ENCODE assay signal across 20 cellular contexts in genomic region chr9:13899924-13900323, GRCh38.
DNase-seq lines count a peak whose midpoint lies in the region; ATAC-seq and TF ChIP-seq lines count a peak whose summit lies in the region.
"Had no signal": no experiment of that assay in that cellular context is flagged by ENCODE, and none has a peak within 500 bp of the region (broad histone marks: within the 10 kb centered on the region; RNA-seq: fewer than 3 reads in every experiment).

No MANE protein-coding gene starts in this region.

- H3K79me2 ChIP-seq in fibroblast of lung (ENCODE audit: control insufficient read depth, insufficient read depth, low read length): no peaks in the 10 kb centered on the region
- no peaks in the 10 kb centered on the region for H3K79me2 ChIP-seq in mesendoderm (ENCODE audit: control insufficient read depth, insufficient read depth, low read length)

- 69 to 70% methylated on average over 7 of the region's 7 CpGs for WGBS in body of pancreas, 2 donors
- WGBS in mesendoderm (ENCODE audit: extremely low coverage, insufficient coverage, low lambda C conversion rate): no CpG with 5 or more reads among the region's 7 CpGs
- 70% methylated on average over 7 of the region's 7 CpGs for WGBS in thymus

- no peak overlapping the region for H3K4ac ChIP-seq in mesendoderm (ENCODE audit: low read depth, low read length)

- no peak overlapping the region for H2BK120ac ChIP-seq in mesendoderm (ENCODE audit: low read depth, low read length)

- no peak overlapping the region for H4K5ac ChIP-seq in mesendoderm (ENCODE audit: low read length)

- H3K4me2 ChIP-seq in fibroblast of lung (ENCODE audit: extremely low read depth, insufficient read depth, low read length) (no peak overlapping the region), mesendoderm (ENCODE audit: low read length) (no peak overlapping the region)
- H3K4me2 ChIP-seq: KMS-11 had no signal

- TF ChIP-seq CTCF in body of pancreas (IDR thresholded peaks at IDR 0.05): no peak
- TF ChIP-seq CTCF in fibroblast of lung (conservative IDR thresholded peaks at IDR 0.05 in 1 of 2, IDR thresholded peaks at IDR 0.05 in 1 of 2; ENCODE audit: low read depth in 1 of 2, low read length in 2 of 2): no peak
- no peak for TF ChIP-seq CTCF in GM10266 (IDR thresholded peaks at IDR 0.05; ENCODE audit: control insufficient read depth, insufficient read depth, low read depth, missing control alignments)

- no peaks in the 10 kb centered on the region for H3K9me3 ChIP-seq in body of pancreas
- no peaks in the 10 kb centered on the region for H3K9me3 ChIP-seq in fibroblast of lung (ENCODE audit: control insufficient read depth, insufficient read depth, low read depth, low read length)
- H3K9me3 ChIP-seq in thymus (ENCODE audit: control insufficient read depth): no peaks in the 10 kb centered on the region

- no peaks in the 10 kb centered on the region for H4K20me1 ChIP-seq in fibroblast of lung (ENCODE audit: control insufficient read depth, extremely low read depth, insufficient read depth, low read length)

- no peak overlapping the region for H4K8ac ChIP-seq in mesendoderm (ENCODE audit: low read depth, low read length)

- DNase-seq in body of pancreas (no peak), fibroblast of lung (ENCODE audit: low read depth in 2 of 2) (no peak), mesendoderm (peak; percentile 11), GM10266 (ENCODE audit: extremely low spot score) (no peak), NCI-H128 (lab: John Stamatoyannopoulos, UW; ENCODE audit: unreplicated experiment) (no peak)
- DNase-seq: activated CD8-positive, alpha-beta T cell treated with anti-CD3 and anti-CD28 coated beads, Interleukin-2, amount 10 ng/mL, durations not matched to agents 7 days and 5 days; activated naive CD8-positive, alpha-beta T cell treated with anti-CD3 and anti-CD28 coated beads for 36 hours; Calu3; caudate nucleus; HCEC 1CT; NCI-H1417 treated with DMSO at 0.1 percent for 48 hours; NCI-H2227 treated with DMSO at 0.1 percent for 48 hours; RPMI8226; stimulated activated CD4-positive, alpha-beta T cell treated with anti-CD3 and anti-CD28 coated beads, Interleukin-2, amount 100 ng/mL, for 24 hours; T-cell had no signal

- H3K4me3 ChIP-seq in body of pancreas (no peak overlapping the region), fibroblast of lung (replicated peaks in 1 of 4; ENCODE audit: control extremely low read depth in 1 of 4, insufficient read depth in 1 of 4, low read depth in 3 of 4, low read length in 4 of 4) (no peak overlapping the region), mesendoderm (ENCODE audit: low read length) (no peak overlapping the region), thymus (ENCODE audit: low read length) (no peak overlapping the region)

- no peaks in the 10 kb centered on the region for H3K79me1 ChIP-seq in mesendoderm (ENCODE audit: low read length)

- H2AFZ ChIP-seq in fibroblast of lung (ENCODE audit: low read length): peak overlapping the region; percentile 73

- H2AK5ac ChIP-seq in mesendoderm (ENCODE audit: low read length): no peak overlapping the region

- ATAC-seq in body of pancreas (peak; percentile 24), GM21723 (IDR thresholded peaks at IDR 0.05; ENCODE audit: unreplicated experiment) (no peak)
- ATAC-seq in activated CD4-positive, CD25-positive, alpha-beta regulatory T cell treated with anti-CD3 and anti-CD28 coated beads, Interleukin-2, amount 50 U/mL, for 24 hours: no peak
- ATAC-seq: activated CD8-positive, alpha-beta T cell treated with anti-CD3 and anti-CD28 coated beads, Interleukin-2, amount 10 ng/mL, durations not matched to agents 7 days and 5 days; T-cell had no signal

- H2BK15ac ChIP-seq in mesendoderm (replicated peaks; ENCODE audit: low read depth): no peak overlapping the region

- no peak overlapping the region for H3K56ac ChIP-seq in mesendoderm (ENCODE audit: low read length)

- H3K4me1 ChIP-seq in body of pancreas: no peaks in the 10 kb centered on the region
- H3K4me1 ChIP-seq in fibroblast of lung (ENCODE audit: control insufficient read depth, extremely low read depth, insufficient read depth, low read length): no peaks in the 10 kb centered on the region
- peaks cover 1% of the 10 kb centered on the region for H3K4me1 ChIP-seq in mesendoderm (ENCODE audit: control insufficient read depth, low read depth, low read length)
- no peaks in the 10 kb centered on the region for H3K4me1 ChIP-seq in thymus (ENCODE audit: control insufficient read depth, insufficient read depth, low read length)

- no peak overlapping the region for H3K23ac ChIP-seq in mesendoderm (ENCODE audit: low read length)

- H3K27ac ChIP-seq in body of pancreas: peak overlapping the region in 1 of 4 donors; percentile 37
- H3K27ac ChIP-seq in fibroblast of lung (ENCODE audit: insufficient read depth, low read length): no peak overlapping the region
- H3K27ac ChIP-seq in mesendoderm (ENCODE audit: low read depth, low read length): no peak overlapping the region
- H3K27ac ChIP-seq in thymus (ENCODE audit: low read depth): peak overlapping the region; percentile 71
- H3K27ac ChIP-seq: KMS-11, VCaP had no signal

- H3K9ac ChIP-seq in fibroblast of lung (ENCODE audit: insufficient read depth, low read length): no peak overlapping the region
- H3K9ac ChIP-seq in mesendoderm (ENCODE audit: low read length): no peak overlapping the region
- H3K9ac ChIP-seq: KMS-11 had no signal

- H2BK5ac ChIP-seq in mesendoderm (ENCODE audit: low read length): no peak overlapping the region

- intact Hi-C loops in body of pancreas (cut with DNase I): no loop called here

- no peaks in the 10 kb centered on the region for H3K27me3 ChIP-seq in body of pancreas
- no peaks in the 10 kb centered on the region for H3K27me3 ChIP-seq in fibroblast of lung (ENCODE audit: control insufficient read depth, insufficient read depth, low read length)
- no peaks in the 10 kb centered on the region for H3K27me3 ChIP-seq in mesendoderm (ENCODE audit: insufficient read depth, low read length, poor library complexity)
- no peaks in the 10 kb centered on the region for H3K27me3 ChIP-seq in thymus (ENCODE audit: control insufficient read depth, insufficient read depth)

- H3K36me3 ChIP-seq in body of pancreas (replicated peaks in 1 of 2; ENCODE audit: insufficient read depth in 1 of 2, low read depth in 2 of 2) (no peaks in the 10 kb centered on the region), fibroblast of lung (ENCODE audit: control insufficient read depth, insufficient read depth, low read length) (no peaks in the 10 kb centered on the region), mesendoderm (ENCODE audit: control insufficient read depth, insufficient read depth, low read length) (no peaks in the 10 kb centered on the region), thymus (ENCODE audit: control insufficient read depth, insufficient read depth) (no peaks in the 10 kb centered on the region)

- H3K18ac ChIP-seq in mesendoderm (ENCODE audit: low read length): no peak overlapping the region

- TF ChIP-seq POLR2A in body of pancreas (IDR thresholded peaks at IDR 0.05): no peak
